In genomic region chr11:62841361-62842170, GRCh38 we compare ENCODE assay signal across 1 cellular context.
A peak's percentile ranks its signal among the peaks of the same experiment; 100 is the strongest.
TF ChIP-seq lines count a peak whose summit lies in the region.

No MANE protein-coding gene starts in this region.

TF ChIP-seq in H1, 55 proteins besides CTCF, POLR2A, EP300 and RAD21:
- TF ChIP-seq KDM4A (IDR thresholded peaks at IDR 0.05; ENCODE audit: low read depth, low read length, severe bottlenecking) (no peak), NANOG (IDR thresholded peaks at IDR 0.05; ENCODE audit: insufficient read depth, low read depth, low read length, poor library complexity, severe bottlenecking) (peak; percentile 7), GTF2F1 (IDR thresholded peaks at IDR 0.05; ENCODE audit: borderline replicate concordance, low read depth, low read length) (peak; percentile 100), RXRA (IDR thresholded peaks at IDR 0.05; ENCODE audit: insufficient read depth, low read depth, low read length) (no peak), MAX (IDR thresholded peaks at IDR 0.05) (no peak), HDAC2 (IDR thresholded peaks at IDR 0.05; ENCODE audit: borderline replicate concordance in 1 of 2, low read depth in 2 of 2, low read length in 2 of 2) (peak in 1 of 2 experiments; percentile 93), SIN3A (conservative IDR thresholded peaks at IDR 0.05 in 1 of 2, IDR thresholded peaks at IDR 0.05 in 1 of 2; ENCODE audit: low read depth in 1 of 2, low read length in 2 of 2) (peak; percentile 67 to 94; a peak in 2 of 4 replicates), CHD7 (IDR thresholded peaks at IDR 0.05; ENCODE audit: insufficient replicate concordance, low read length) (peak; percentile 60), TEAD4 (IDR thresholded peaks at IDR 0.05; ENCODE audit: low read depth, low read length) (no peak), CTBP2 (IDR thresholded peaks at IDR 0.05; ENCODE audit: borderline replicate concordance, insufficient read depth, insufficient read length, low read length) (no peak), KDM1A (IDR thresholded peaks at IDR 0.05; ENCODE audit: borderline replicate concordance, low read length) (no peak), SP1 (IDR thresholded peaks at IDR 0.05; ENCODE audit: low read depth, low read length) (peak; percentile 94), CBX5 (IDR thresholded peaks at IDR 0.05; ENCODE audit: low read depth, low read length) (no peak), FOSL1 (IDR thresholded peaks at IDR 0.05; ENCODE audit: insufficient read depth, low read depth, low read length) (no peak), MAFK (IDR thresholded peaks at IDR 0.05; ENCODE audit: low read depth, low read length) (no peak), JUND (IDR thresholded peaks at IDR 0.05; ENCODE audit: low read length) (peak; percentile 82), HDAC6 (IDR thresholded peaks at IDR 0.05; ENCODE audit: low read depth, low read length) (no peak), ZNF274 (IDR thresholded peaks at IDR 0.05; ENCODE audit: borderline replicate concordance, extremely low read depth, low read length) (no peak), PHF8 (conservative IDR thresholded peaks at IDR 0.05; ENCODE audit: low read depth, low read length) (peak; percentile 48), TBP (IDR thresholded peaks at IDR 0.05; ENCODE audit: low read depth, low read length) (peak; percentile 98), SP4 (IDR thresholded peaks at IDR 0.05; ENCODE audit: low read length) (peak; percentile 97; the same call in 1 of the 2 replicates), USF2 (IDR thresholded peaks at IDR 0.05; ENCODE audit: low read length) (no peak), CHD2 (IDR thresholded peaks at IDR 0.05; ENCODE audit: low read length) (peak; percentile 83), BCL11A (IDR thresholded peaks at IDR 0.05; ENCODE audit: low read depth in 2 of 2, low read length in 2 of 2) (peak in 1 of 2 experiments; percentile 68), RBBP5 (IDR thresholded peaks at IDR 0.05; ENCODE audit: borderline replicate concordance, low read depth, low read length) (no peak), SRF (IDR thresholded peaks at IDR 0.05; ENCODE audit: low read depth, low read length) (no peak), TAF1 (IDR thresholded peaks at IDR 0.05; ENCODE audit: low read depth, low read length) (no peak; the same call in 1 of the 2 replicates), SIX5 (IDR thresholded peaks at IDR 0.05; ENCODE audit: low read depth, low read length) (no peak), SP2 (IDR thresholded peaks at IDR 0.05; ENCODE audit: low read length) (0 out of 2 replicates have a peak, but pooled peaks have one; percentile 8), TAF7 (optimal IDR thresholded peaks at IDR 0.05; ENCODE audit: borderline replicate concordance, low read depth, low read length) (peak; percentile 100), SUZ12 (IDR thresholded peaks at IDR 0.05; ENCODE audit: low read length) (peak; percentile 22; the same call in 1 of the 2 replicates), EGR1 (IDR thresholded peaks at IDR 0.05; ENCODE audit: borderline replicate concordance, low read depth, low read length) (peak; percentile 91; the same call in 1 of the 2 replicates), BACH1 (IDR thresholded peaks at IDR 0.05; ENCODE audit: low read length) (peak; percentile 62), JUN (IDR thresholded peaks at IDR 0.05; ENCODE audit: low read depth, low read length) (no peak), CEBPB (IDR thresholded peaks at IDR 0.05; ENCODE audit: low read depth, low read length) (no peak), BRCA1 (IDR thresholded peaks at IDR 0.05; ENCODE audit: low read depth, low read length) (no peak), TCF12 (IDR thresholded peaks at IDR 0.05; ENCODE audit: low read depth, low read length) (peak; percentile 77; the same call in 1 of the 2 replicates), CREB1 (IDR thresholded peaks at IDR 0.05) (peak; percentile 60; the same call in 1 of the 2 replicates), KDM5A (IDR thresholded peaks at IDR 0.05; ENCODE audit: low read length) (no peak), ASH2L (IDR thresholded peaks at IDR 0.05; ENCODE audit: low read length) (no peak), RFX5 (IDR thresholded peaks at IDR 0.05; ENCODE audit: borderline replicate concordance, low read depth, low read length) (no peak), ATF2 (IDR thresholded peaks at IDR 0.05; ENCODE audit: low read length) (peak; percentile 99), POLR2AphosphoS5 (IDR thresholded peaks at IDR 0.05; ENCODE audit: low read depth, low read length) (peak; percentile 100), ATF3 (IDR thresholded peaks at IDR 0.05; ENCODE audit: insufficient read depth, low read depth, low read length) (no peak), RNF2 (IDR thresholded peaks at IDR 0.05; ENCODE audit: borderline replicate concordance, low read depth, low read length, missing control alignments, poor library complexity, severe bottlenecking) (no peak), EZH2 (IDR thresholded peaks at IDR 0.05; ENCODE audit: low read depth, low read length, severe bottlenecking) (no peak), SIRT6 (IDR thresholded peaks at IDR 0.05; ENCODE audit: low read length) (no peak), SAP30 (IDR thresholded peaks at IDR 0.05; ENCODE audit: insufficient read depth, insufficient replicate concordance, low read length) (no peak), E2F6 (IDR thresholded peaks at IDR 0.05) (no peak), GABPA (IDR thresholded peaks at IDR 0.05; ENCODE audit: borderline replicate concordance, insufficient read depth, low read length) (0 out of 2 replicates have a peak, but pooled peaks have one; percentile 7), POU5F1 (IDR thresholded peaks at IDR 0.05; ENCODE audit: low read depth, low read length) (no peak), CHD1 (IDR thresholded peaks at IDR 0.05; ENCODE audit: low read depth, low read length) (no peak), YY1 (IDR thresholded peaks at IDR 0.05; ENCODE audit: low read depth, low read length) (no peak; the same call in 1 of the 2 replicates), CBX8 (IDR thresholded peaks at IDR 0.05; ENCODE audit: borderline replicate concordance, low read depth, low read length) (no peak), NRF1 (IDR thresholded peaks at IDR 0.05; ENCODE audit: low read depth, low read length) (no peak)
TF ChIP-seq in H1: peak in this region for 22.
